Comparison of ENCODE assay signal across 20 cellular contexts in genomic region chr10:77406764-77407430, GRCh38.
A peak's percentile ranks its signal among the peaks of the same experiment; 100 is the strongest.
DNase-seq lines count a peak whose midpoint lies in the region; ATAC-seq and TF ChIP-seq lines count a peak whose summit lies in the region.
"Had no signal": no experiment of that assay in that cellular context is flagged by ENCODE, and none has a peak within 500 bp of the region (broad histone marks: within the 10 kb centered on the region; RNA-seq: fewer than 3 reads in every experiment).

No MANE protein-coding gene starts in this region.

- TF ChIP-seq POLR2A in body of pancreas (IDR thresholded peaks at IDR 0.05) = no peak

- H3K4me3 ChIP-seq in body of pancreas = no peak overlapping the region
- H3K4me3 ChIP-seq in skeletal muscle tissue (ENCODE audit: low read length in 3 of 3) = no peak overlapping the region
- H3K4me3 ChIP-seq: hepatocyte, skin epidermis had no signal

- 45 to 68% methylated on average over 5 of the region's 5 CpGs for WGBS in body of pancreas, 2 donors

- intact Hi-C loops in body of pancreas (cut with DNase I) = no loop called here

- no peak for TF ChIP-seq CTCF in body of pancreas (IDR thresholded peaks at IDR 0.05)

- peak overlapping the region in 2 of 3 donors; percentile 27 to 74 for H3K9ac ChIP-seq in skeletal muscle tissue (ENCODE audit: low read depth in 1 of 3, low read length in 3 of 3)
- H3K9ac ChIP-seq: parathyroid adenoma had no signal

- no peaks in the 10 kb centered on the region for H3K9me3 ChIP-seq in body of pancreas
- no peaks in the 10 kb centered on the region for H3K9me3 ChIP-seq in skeletal muscle tissue (ENCODE audit: control insufficient read depth in 3 of 3, low read length in 3 of 3)

- ATAC-seq in body of pancreas (no peak), GM19397 (IDR thresholded peaks at IDR 0.05; ENCODE audit: unreplicated experiment) (no peak)
- ATAC-seq: activated CD4-positive, alpha-beta T cell treated with anti-CD3 and anti-CD28 coated beads for 36 hours; natural killer cell treated with Interleukin-12 subunit alpha and Interleukin-12 subunit beta and Interleukin-15 and Interleukin-18, amount 100 ng/mL, for 72 hours had no signal

- DNase-seq in COR-L47 (lab: John Stamatoyannopoulos, UW) (peak; percentile 30), NCI-H146 treated with DMSO at 0.1 percent for 48 hours (lab: John Stamatoyannopoulos, UW; ENCODE audit: unreplicated experiment) (peak; percentile 13), body of pancreas (no peak), MV-4-11 (lab: John Stamatoyannopoulos, UW) (no peak), SIG-M5 treated with dmso at 0.1 percent for 504 hours (lab: John Stamatoyannopoulos, UW; ENCODE audit: unreplicated experiment) (no peak)
- DNase-seq: activated CD4-positive, alpha-beta T cell treated with anti-CD3 and anti-CD28 coated beads for 36 hours; activated naive CD8-positive, alpha-beta T cell treated with anti-CD3 and anti-CD28 coated beads for 36 hours; CD8-positive, alpha-beta memory T cell; cortex of kidney; DND-41; NCI-H2107; NCI-H526 treated with DMSO at 0.1 percent for 48 hours; PC-3; stimulated activated CD4-positive, alpha-beta T cell treated with anti-CD3 and anti-CD28 coated beads, Interleukin-4, amount 100 ng/mL, for 1 hour had no signal

- H3K36me3 ChIP-seq in body of pancreas (replicated peaks in 1 of 2; ENCODE audit: insufficient read depth in 1 of 2, low read depth in 2 of 2) = no peaks in the 10 kb centered on the region
- H3K36me3 ChIP-seq in skeletal muscle tissue (ENCODE audit: control insufficient read depth in 3 of 3, insufficient read depth in 3 of 3, low read length in 3 of 3) = peaks cover 2 to 4% (median 4%) of the 10 kb centered on the region in 3 donors

- H3K4me1 ChIP-seq in body of pancreas = peaks cover 67% of the 10 kb centered on the region
- peaks cover 14 to 62% (median 42%) of the 10 kb centered on the region in 3 donors for H3K4me1 ChIP-seq in skeletal muscle tissue (ENCODE audit: control insufficient read depth in 3 of 3, insufficient read depth in 3 of 3, low read length in 3 of 3)
- H3K4me1 ChIP-seq: parathyroid adenoma had no signal

- H3K27ac ChIP-seq in body of pancreas (peak overlapping the region; percentile 67 to 80 (median 74)), skeletal muscle tissue (ENCODE audit: low read depth, low read length) (peak overlapping the region; percentile 21)
- H3K27ac ChIP-seq: parathyroid adenoma, skin epidermis had no signal

- H3K27me3 ChIP-seq in body of pancreas (no peaks in the 10 kb centered on the region), skeletal muscle tissue (ENCODE audit: control insufficient read depth in 3 of 3, insufficient read depth in 3 of 3, low read length in 3 of 3) (no peaks in the 10 kb centered on the region)
- H3K27me3 ChIP-seq: hepatocyte had no signal

Comparison
In these comparisons a context has a peak if more than half of its experiments do, and no peak if none do; other contexts are left out.
1. DNase-seq: peak in COR-L47 (single experiment) and NCI-H146 treated with DMSO at 0.1 percent for 48 hours (single experiment); none in body of pancreas (0 of 4), MV-4-11 (single experiment) and SIG-M5 treated with dmso at 0.1 percent for 504 hours (single experiment).